In the genomic region with DNA sequence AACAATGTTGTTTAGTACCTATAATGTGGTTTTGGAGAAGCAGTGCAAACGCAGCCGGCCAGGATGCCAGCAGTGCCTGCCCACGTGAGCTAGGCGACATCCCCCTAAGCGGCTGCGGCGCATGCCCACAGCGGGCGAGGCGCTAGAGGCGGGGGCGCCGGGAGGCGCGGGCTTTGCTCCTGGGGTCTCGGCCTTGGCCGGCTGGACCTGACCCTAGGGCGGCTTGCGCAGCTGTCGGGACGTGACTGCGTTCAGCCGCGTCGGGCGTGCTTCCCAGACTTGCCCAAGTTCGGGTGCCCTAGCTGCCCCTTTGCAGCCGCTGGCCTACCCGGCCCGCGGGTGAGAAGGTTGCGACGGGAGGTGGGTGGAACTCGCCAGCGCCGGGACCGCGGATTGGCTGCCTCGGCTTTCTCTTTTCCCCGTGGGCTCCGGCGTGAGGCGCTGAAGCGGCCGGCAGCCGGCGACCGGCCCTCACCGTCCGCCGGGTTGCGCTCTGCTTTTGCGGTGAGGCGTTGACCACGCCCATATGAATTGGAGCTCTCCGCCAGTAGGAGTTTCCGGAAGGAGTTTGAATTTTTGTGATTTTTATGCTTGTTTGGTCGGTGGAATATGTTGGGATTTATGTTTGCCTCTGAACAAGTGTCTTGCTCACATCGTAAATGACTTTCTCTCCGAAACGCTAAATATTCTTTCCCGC, we compare ENCODE assay signal across 8 cellular contexts. TPM values are rescaled to one million over a fixed set of nuclear protein-coding genes. Genes with fewer than 3 reads are reported as not detected.
DNase-seq lines count a peak whose midpoint lies in the region; TF ChIP-seq lines count a peak whose summit lies in the region.

A gene (plus strand): TSS at position 122 of the 697 bp plus-strand sequence. CDS start 599 bp downstream, outside the sequence.

- 0 out of 2 replicates have a peak, but pooled peaks cover 3% of the 10 kb centered on the region for H3K36me3 ChIP-seq in SK-N-MC (ENCODE audit: insufficient read depth, low read length)

- TF ChIP-seq CTCF in GM10248 (IDR thresholded peaks at IDR 0.05; ENCODE audit: control extremely low read depth, extremely low read depth, low read depth, missing control alignments) = peak; percentile 58
- peak; percentile 17 for TF ChIP-seq CTCF in HFF-Myc (IDR thresholded peaks at IDR 0.05; ENCODE audit: low read depth, low read length, missing control alignments)

- no peaks in the 10 kb centered on the region for H3K27me3 Mint-ChIP-seq in activated naive CD4-positive, alpha-beta T cell treated with anti-CD3 and anti-CD28 coated beads, Interleukin-2, amount 10 ng/mL, durations not matched to agents 7 days and 5 days

- POLR2A ChIA-PET in GM10248 (lab: Yijun Ruan, JAX) = interaction anchor here (0.6 to 3.0 kb wide), 2 partner anchors 23 to 72 kb away, joined by 4 to 34 read pairs; a partner anchor contains a TSS

- peak within 1 kb of the TSS; percentile 89 for H3K9ac ChIP-seq in SK-N-MC (ENCODE audit: insufficient read length)

- peak within 1 kb of the TSS; percentile 91 for H3K27ac Mint-ChIP-seq in activated naive CD4-positive, alpha-beta T cell treated with anti-CD3 and anti-CD28 coated beads, Interleukin-2, amount 10 ng/mL, durations not matched to agents 7 days and 5 days

- peak within 1 kb of the TSS; percentile 82 for H3K4me3 Mint-ChIP-seq in activated naive CD4-positive, alpha-beta T cell treated with anti-CD3 and anti-CD28 coated beads, Interleukin-2, amount 10 ng/mL, durations not matched to agents 7 days and 5 days

- H3K4me3 ChIP-seq in HFF-Myc (replicated peaks; ENCODE audit: low read depth, low read length) (peak within 1 kb of the TSS; percentile 55), SK-N-MC (peak within 1 kb of the TSS; percentile 99)

- peak within 1 kb of the TSS; percentile 88 for H3K27ac ChIP-seq in SK-N-MC
- peak within 1 kb of the TSS; percentile 72 for H3K27ac ChIP-seq in temporal lobe (ENCODE audit: low read depth, low read length)

- H3K9me3 ChIP-seq in SK-N-MC (ENCODE audit: low read depth, low read length) = no peaks in the 10 kb centered on the region

- H3K9me3 Mint-ChIP-seq in activated naive CD4-positive, alpha-beta T cell treated with anti-CD3 and anti-CD28 coated beads, Interleukin-2, amount 10 ng/mL, durations not matched to agents 7 days and 5 days = no peaks in the 10 kb centered on the region

- peak; percentile 90 for DNase-seq in GM10248 (ENCODE audit: extremely low spot score)
- DNase-seq in HFF-Myc (ENCODE audit: extremely low read depth, low read depth) = peak; percentile 67
- DNase-seq in MV-4-11 (lab: John Stamatoyannopoulos, UW) = peak; percentile 87
- no peak for DNase-seq in SK-N-MC (ENCODE audit: low read depth, low spot score)
- peak; percentile 88 for DNase-seq in activated naive CD4-positive, alpha-beta T cell treated with anti-CD3 and anti-CD28 coated beads, Interleukin-2, amount 10 ng/mL, durations not matched to agents 7 days and 5 days
- peak; percentile 94 for DNase-seq in globus pallidus (ENCODE audit: low spot score)
- DNase-seq in occipital lobe (lab: John Stamatoyannopoulos, UW) = peak; percentile 88

- peaks cover 46% of the 10 kb centered on the region for H3K4me1 Mint-ChIP-seq in activated naive CD4-positive, alpha-beta T cell treated with anti-CD3 and anti-CD28 coated beads, Interleukin-2, amount 10 ng/mL, durations not matched to agents 7 days and 5 days

- H3K36me3 Mint-ChIP-seq in activated naive CD4-positive, alpha-beta T cell treated with anti-CD3 and anti-CD28 coated beads, Interleukin-2, amount 10 ng/mL, durations not matched to agents 7 days and 5 days = no peaks in the 10 kb centered on the region

- CTCF ChIA-PET in GM10248 (lab: Yijun Ruan, JAX) = interaction anchor here (0.9 to 4.4 kb wide), 20 partner anchors 9 to 177 kb away, joined by 3 to 31 read pairs (median 7); a partner anchor contains a TSS
- CTCF ChIA-PET in activated naive CD4-positive, alpha-beta T cell treated with anti-CD3 and anti-CD28 coated beads, Interleukin-2, amount 10 ng/mL, durations not matched to agents 7 days and 5 days (lab: Charles Lee) = interaction anchor here (0.7 to 5.4 kb wide), 10 partner anchors 9 to 270 kb away, joined by 3 to 27 read pairs (median 5); a partner anchor contains a TSS

RNA-seq across cellular contexts. Expression of the gene that starts here (rescaled TPM):
- total RNA-seq in occipital lobe (68.5 TPM), temporal lobe (32.7 TPM)
